1 cellular context compared by ENCODE assay signal in the genomic region with DNA sequence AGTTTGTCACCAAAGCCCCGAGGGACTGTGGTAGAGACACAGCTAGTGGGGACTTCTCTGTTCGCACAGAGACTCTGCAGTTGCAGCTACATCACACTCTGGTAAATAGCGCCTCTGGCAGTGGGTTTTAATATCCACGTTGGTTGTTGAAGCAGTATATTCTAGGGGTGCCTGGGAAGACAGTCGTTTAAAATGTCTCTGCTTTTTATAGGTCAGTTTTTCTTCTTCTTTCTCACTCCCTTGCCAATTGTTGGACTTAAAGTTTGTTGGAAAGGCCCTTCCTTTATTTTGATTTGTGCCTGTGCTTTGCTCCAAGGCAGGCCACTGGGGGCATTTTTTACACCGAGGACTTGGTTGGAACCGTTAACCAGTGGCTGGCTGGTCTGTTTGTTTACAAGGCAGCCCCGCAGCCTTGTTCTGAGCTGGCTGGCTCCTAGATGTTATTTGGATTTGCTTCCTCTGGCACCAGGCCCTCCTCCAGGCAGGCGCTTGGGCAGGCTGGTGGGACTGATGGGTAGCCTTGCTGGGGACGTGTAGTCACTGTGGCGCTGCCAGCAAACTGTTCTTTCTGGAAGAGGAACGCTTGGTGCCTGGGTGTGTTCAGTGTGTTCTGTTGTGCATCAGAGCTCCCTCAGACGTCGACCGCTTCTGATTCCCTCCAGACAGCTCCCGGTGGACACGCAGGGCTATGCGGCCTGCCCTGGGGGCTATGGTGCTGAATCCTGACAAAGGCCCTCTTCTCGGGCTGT.
TF ChIP-seq lines count a peak whose summit lies in the region.

No MANE protein-coding gene starts in this region.

TF ChIP-seq in WTC11, 78 proteins besides CTCF, POLR2A, EP300 and RAD21 (continued from another document):
- TF ChIP-seq JUN (CRISPR knock-in tag; IDR thresholded peaks at IDR 0.05) (no peak), ZNF671 (CRISPR knock-in tag; IDR thresholded peaks at IDR 0.05) (no peak)
